In the genomic region with DNA sequence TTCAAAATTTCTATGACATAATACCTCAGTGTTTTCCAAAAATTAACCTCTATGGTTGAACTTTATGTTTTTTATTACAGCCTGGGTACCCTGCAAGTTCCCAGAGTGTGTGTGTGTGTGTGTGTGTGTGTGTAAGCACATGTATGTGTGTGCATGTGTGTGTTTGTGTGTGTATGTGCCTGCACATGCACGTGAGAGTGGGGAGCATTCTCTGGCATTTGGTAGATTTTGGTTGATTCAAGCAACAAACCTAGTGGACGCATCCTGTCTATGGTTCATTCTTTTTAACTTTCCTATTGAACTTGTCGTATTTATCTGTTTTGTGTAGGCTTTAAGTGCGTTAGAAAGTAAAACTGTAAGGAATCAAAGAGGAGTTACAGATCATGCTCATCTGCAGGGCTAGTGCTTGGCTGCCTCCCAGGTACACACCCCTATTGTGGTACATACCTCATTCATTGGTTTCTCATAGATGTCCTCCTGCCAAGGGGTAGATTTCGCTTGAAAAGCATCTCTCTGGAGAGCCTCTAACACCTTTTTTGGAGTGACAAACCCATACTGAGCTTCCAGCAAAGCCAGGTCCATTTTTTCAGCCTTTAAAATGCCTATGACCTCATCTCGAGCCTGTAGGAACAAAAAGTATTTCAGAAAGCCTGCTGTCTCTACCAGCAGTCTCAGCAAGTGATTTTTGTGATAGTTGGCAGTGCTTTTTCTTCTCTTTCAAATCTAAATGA, we compare ENCODE assay signal across 12 cellular contexts.
DNase-seq lines count a peak whose midpoint lies in the region; ATAC-seq and TF ChIP-seq lines count a peak whose summit lies in the region.
"Had no signal": no experiment of that assay in that cellular context is flagged by ENCODE, and none has a peak within 500 bp of the region (broad histone marks: within the 10 kb centered on the region; RNA-seq: fewer than 3 reads in every experiment).

No MANE protein-coding gene starts in this region.

- no peaks in the 10 kb centered on the region for H3K27me3 Mint-ChIP-seq in activated naive CD4-positive, alpha-beta T cell treated with anti-CD3 and anti-CD28 coated beads for 36 hours (ENCODE audit: low read depth)
- H3K27me3 Mint-ChIP-seq: activated CD4-positive, alpha-beta T cell treated with anti-CD3 and anti-CD28 coated beads for 36 hours had no signal

- H2AFZ ChIP-seq in mammary epithelial cell (ENCODE audit: low read depth, low read length): peak overlapping the region; percentile 0

- TF ChIP-seq POLR2A in suprapubic skin (IDR thresholded peaks at IDR 0.05): no peak
- TF ChIP-seq POLR2A in right lobe of liver (IDR thresholded peaks at IDR 0.05): no peak

- peaks cover 2% of the 10 kb centered on the region for H3K4me1 Mint-ChIP-seq in activated naive CD4-positive, alpha-beta T cell treated with anti-CD3 and anti-CD28 coated beads for 36 hours (ENCODE audit: low read depth)
- H3K4me1 Mint-ChIP-seq: activated CD4-positive, alpha-beta T cell treated with anti-CD3 and anti-CD28 coated beads for 36 hours had no signal

- H3K4me1 ChIP-seq in mammary epithelial cell (ENCODE audit: insufficient read depth, low read length): peaks cover 28% of the 10 kb centered on the region
- H3K4me1 ChIP-seq in suprapubic skin: peaks cover 48% of the 10 kb centered on the region
- no peaks in the 10 kb centered on the region for H3K4me1 ChIP-seq in right lobe of liver

- H3K27ac ChIP-seq in mammary epithelial cell (ENCODE audit: insufficient read depth, low read depth, low read length) (no peak overlapping the region), suprapubic skin (peak overlapping the region; percentile 21), right lobe of liver (no peak overlapping the region)
- H3K27ac ChIP-seq: body of pancreas had no signal

- TF ChIP-seq CTCF in mammary epithelial cell (conservative IDR thresholded peaks at IDR 0.05 in 1 of 2, IDR thresholded peaks at IDR 0.05 in 1 of 2; ENCODE audit: extremely low read depth in 1 of 2, insufficient read depth in 1 of 2, low read depth in 1 of 2, low read length in 2 of 2) (no peak), suprapubic skin (IDR thresholded peaks at IDR 0.05) (no peak), right lobe of liver (IDR thresholded peaks at IDR 0.05) (peak in 1 of 4 donors; percentile 2)

- H3K9me3 ChIP-seq in mammary epithelial cell (replicated peaks; ENCODE audit: insufficient read depth, low read length) (no peaks in the 10 kb centered on the region), suprapubic skin (no peaks in the 10 kb centered on the region), right lobe of liver (no peaks in the 10 kb centered on the region)
- H3K9me3 ChIP-seq: body of pancreas, left lung had no signal

- 29% methylated on average over 6 of the region's 6 CpGs for WGBS in mammary epithelial cell (ENCODE audit: low coverage, missing lambda C conversion rate)
- 41% methylated on average over 6 of the region's 6 CpGs for WGBS in suprapubic skin
- WGBS in right lobe of liver (ENCODE audit: insufficient coverage, low coverage, low lambda C conversion rate, missing lambda C conversion rate): 82% methylated on average over 6 of the region's 6 CpGs

- no TSS peak for BruUV-seq in mammary epithelial cell (replicated peaks; lab: Mats Ljungman, UMichigan)

- no peaks in the 10 kb centered on the region for H3K27me3 ChIP-seq in mammary epithelial cell (ENCODE audit: insufficient read depth, low read length)
- H3K27me3 ChIP-seq in suprapubic skin: no peaks in the 10 kb centered on the region
- no peaks in the 10 kb centered on the region for H3K27me3 ChIP-seq in right lobe of liver
- H3K27me3 ChIP-seq: body of pancreas, left lung had no signal

- ATAC-seq in right lobe of liver: no peak
- ATAC-seq: activated CD4-positive, alpha-beta T cell treated with anti-CD3 and anti-CD28 coated beads for 36 hours; body of pancreas; left lung had no signal

- H3K27ac Mint-ChIP-seq in activated naive CD4-positive, alpha-beta T cell treated with anti-CD3 and anti-CD28 coated beads for 36 hours: no peak overlapping the region
- H3K27ac Mint-ChIP-seq: activated CD4-positive, alpha-beta T cell treated with anti-CD3 and anti-CD28 coated beads for 36 hours had no signal

- H3K36me3 Mint-ChIP-seq in activated naive CD4-positive, alpha-beta T cell treated with anti-CD3 and anti-CD28 coated beads for 36 hours (ENCODE audit: low read depth): peaks cover 8% of the 10 kb centered on the region

- H3K9ac ChIP-seq in mammary epithelial cell (ENCODE audit: insufficient read depth, low read length): no peak overlapping the region

- no peaks in the 10 kb centered on the region for H4K20me1 ChIP-seq in mammary epithelial cell (ENCODE audit: insufficient read depth, low read length)

- no peak for TF ChIP-seq EP300 in suprapubic skin (IDR thresholded peaks at IDR 0.05)

- no peaks in the 10 kb centered on the region for H3K36me3 ChIP-seq in mammary epithelial cell (ENCODE audit: insufficient read depth, low read length)
- no peaks in the 10 kb centered on the region for H3K36me3 ChIP-seq in suprapubic skin
- H3K36me3 ChIP-seq in right lobe of liver: no peaks in the 10 kb centered on the region
- H3K36me3 ChIP-seq: left lung had no signal

- DNase-seq in M059J (ENCODE audit: low read depth) (peak; percentile 75), mammary epithelial cell (peak; percentile 84), iris pigment epithelial cell (ENCODE audit: low read depth) (peak; percentile 69), suprapubic skin (ENCODE audit: low spot score in 2 of 2) (peak in 1 of 2 donors; percentile 83), DMS79 treated with DMSO at 0.1 percent for 48 hours (lab: John Stamatoyannopoulos, UW) (no peak), right lobe of liver (no peak), KBM-7 (no peak)
- no peak for DNase-seq in activated naive CD4-positive, alpha-beta T cell treated with anti-CD3 and anti-CD28 coated beads for 36 hours
- DNase-seq: activated CD4-positive, alpha-beta T cell treated with anti-CD3 and anti-CD28 coated beads for 36 hours; left lung; NCI-H82 had no signal

- no peaks in the 10 kb centered on the region for H3K9me3 Mint-ChIP-seq in activated naive CD4-positive, alpha-beta T cell treated with anti-CD3 and anti-CD28 coated beads for 36 hours

- intact Hi-C loops in mammary epithelial cell (cut with micrococcal nuclease): loop anchor here (5.0 kb wide), 1 partner anchor 87 kb away; no protein-coding TSS in a partner anchor
- intact Hi-C loops in right lobe of liver (cut with DNase I): no loop called here
- intact Hi-C loops in activated naive CD4-positive, alpha-beta T cell treated with anti-CD3 and anti-CD28 coated beads for 36 hours (cut with micrococcal nuclease): no loop called here

- dilution Hi-C loops in mammary epithelial cell (cut with HindIII; ENCODE audit: low sequenced_read_pairs): no loop called here

- no peak overlapping the region for H3K4me3 ChIP-seq in mammary epithelial cell (replicated peaks in 1 of 3; ENCODE audit: insufficient read depth in 1 of 3, low read depth in 2 of 3, low read length in 3 of 3)
- no peak overlapping the region for H3K4me3 ChIP-seq in suprapubic skin
- no peak overlapping the region for H3K4me3 ChIP-seq in right lobe of liver
- H3K4me3 ChIP-seq: body of pancreas, left lung had no signal

- H3K4me3 Mint-ChIP-seq in activated naive CD4-positive, alpha-beta T cell treated with anti-CD3 and anti-CD28 coated beads for 36 hours: no peak overlapping the region
- H3K4me3 Mint-ChIP-seq: activated CD4-positive, alpha-beta T cell treated with anti-CD3 and anti-CD28 coated beads for 36 hours had no signal

- H3K79me2 ChIP-seq in mammary epithelial cell (ENCODE audit: insufficient read depth, low read length): peaks cover 3% of the 10 kb centered on the region

- CTCF ChIA-PET in mammary epithelial cell (lab: Charles Lee; ENCODE audit: low non-redundant PET): no interaction called here
- CTCF ChIA-PET in activated naive CD4-positive, alpha-beta T cell treated with anti-CD3 and anti-CD28 coated beads for 36 hours (lab: Charles Lee): interaction anchor here (0.6 kb wide), 1 partner anchor 906 kb away, joined by 3 read pairs; no protein-coding TSS in a partner anchor

- H3K4me2 ChIP-seq in mammary epithelial cell (ENCODE audit: insufficient read depth, low read depth, low read length): peak overlapping the region; percentile 1

- in situ Hi-C loops in mammary epithelial cell (cut with MboI; ENCODE audit: low sequenced_read_pairs in 2 of 2) (no loop called here), KBM-7 (cut with MboI; ENCODE audit: low pct_unique_long_range_greater_than_20kb, low sequenced_read_pairs) (no loop called here)

Comparison
In these comparisons a context has a peak if more than half of its experiments do, and no peak if none do; other contexts are left out.
1. DNase-seq: peak in M059J (single experiment), mammary epithelial cell (single experiment) and iris pigment epithelial cell (single experiment); none in DMS79 treated with DMSO at 0.1 percent for 48 hours (single experiment), right lobe of liver (0 of 3), KBM-7 (single experiment) and activated naive CD4-positive, alpha-beta T cell treated with anti-CD3 and anti-CD28 coated beads for 36 hours (single experiment).